In genomic region chr2:111950241-111950640, GRCh38 we compare ENCODE assay signal across 23 cellular contexts.
"Had no signal": no experiment of that assay in that cellular context is flagged by ENCODE, and none has a peak within 500 bp of the region (broad histone marks: within the 10 kb centered on the region; RNA-seq: fewer than 3 reads in every experiment).

No MANE protein-coding gene starts in this region.

- H3K4me1 Mint-ChIP-seq: central memory CD8-positive, alpha-beta T cell; immature natural killer cell; natural killer cell had no signal

- H3K27ac Mint-ChIP-seq: effector memory CD8-positive, alpha-beta T cell; immature natural killer cell; natural killer cell; stimulated activated effector memory CD8-positive, alpha-beta T cell treated with anti-CD3 and anti-CD28 coated beads, Interleukin-12 subunit alpha, Interleukin-12 subunit beta, amount 100 ng/mL, for 72 hours had no signal

- H3K36me3 ChIP-seq: lower lobe of right lung, ovary had no signal

- H3K9me3 ChIP-seq: lower lobe of right lung, ovary, psoas muscle, sigmoid colon, stomach, thyroid gland had no signal

- H3K27me3 ChIP-seq: ovary, sigmoid colon, stomach, thyroid gland had no signal

- ATAC-seq: effector memory CD8-positive, alpha-beta T cell; left ventricle myocardium superior; lower lobe of right lung; natural killer cell; psoas muscle; right cardiac atrium; stimulated activated effector memory CD8-positive, alpha-beta T cell treated with anti-CD3 and anti-CD28 coated beads, Interleukin-12 subunit alpha, Interleukin-12 subunit beta, amount 100 ng/mL, for 72 hours had no signal

- H3K27ac ChIP-seq: lower lobe of right lung, ovary, psoas muscle, sigmoid colon, stomach, thyroid gland had no signal

- H3K4me3 ChIP-seq: lower lobe of right lung, ovary, psoas muscle, sigmoid colon, stomach, thyroid gland had no signal

- H3K36me3 Mint-ChIP-seq: natural killer cell; stimulated activated effector memory CD8-positive, alpha-beta T cell treated with anti-CD3 and anti-CD28 coated beads, Interleukin-12 subunit alpha, Interleukin-12 subunit beta, amount 100 ng/mL, for 72 hours had no signal

- H3K4me3 Mint-ChIP-seq: central memory CD8-positive, alpha-beta T cell; effector memory CD8-positive, alpha-beta T cell; immature natural killer cell; natural killer cell; stimulated activated effector memory CD8-positive, alpha-beta T cell treated with anti-CD3 and anti-CD28 coated beads, Interleukin-12 subunit alpha, Interleukin-12 subunit beta, amount 100 ng/mL, for 72 hours had no signal

- H3K9me3 Mint-ChIP-seq: central memory CD8-positive, alpha-beta T cell; effector memory CD8-positive, alpha-beta T cell; immature natural killer cell; natural killer cell; stimulated activated effector memory CD8-positive, alpha-beta T cell treated with anti-CD3 and anti-CD28 coated beads, Interleukin-12 subunit alpha, Interleukin-12 subunit beta, amount 100 ng/mL, for 72 hours had no signal

- DNase-seq: cortex of kidney; effector memory CD8-positive, alpha-beta T cell; hypothalamus; immature natural killer cell; islet precursor cell; kidney glomerular epithelial cell; left ventricle myocardium superior; lower lobe of right lung; natural killer cell; occipital lobe; ovary; posterior cingulate gyrus; psoas muscle; right cardiac atrium; sigmoid colon; stimulated activated CD4-positive, alpha-beta T cell treated with anti-CD3 and anti-CD28 coated beads, Interleukin-2, amount 100 ng/mL, for 24 hours; stimulated activated CD4-positive, alpha-beta T cell treated with anti-CD3 and anti-CD28 coated beads, Interleukin-4, amount 100 ng/mL, for 24 hours; stimulated activated naive CD4-positive, alpha-beta T cell treated with Interleukin-2 at 50 U/mL for 16 hours; stomach; thyroid gland; trophoblast cell had no signal
